In the genomic region with DNA sequence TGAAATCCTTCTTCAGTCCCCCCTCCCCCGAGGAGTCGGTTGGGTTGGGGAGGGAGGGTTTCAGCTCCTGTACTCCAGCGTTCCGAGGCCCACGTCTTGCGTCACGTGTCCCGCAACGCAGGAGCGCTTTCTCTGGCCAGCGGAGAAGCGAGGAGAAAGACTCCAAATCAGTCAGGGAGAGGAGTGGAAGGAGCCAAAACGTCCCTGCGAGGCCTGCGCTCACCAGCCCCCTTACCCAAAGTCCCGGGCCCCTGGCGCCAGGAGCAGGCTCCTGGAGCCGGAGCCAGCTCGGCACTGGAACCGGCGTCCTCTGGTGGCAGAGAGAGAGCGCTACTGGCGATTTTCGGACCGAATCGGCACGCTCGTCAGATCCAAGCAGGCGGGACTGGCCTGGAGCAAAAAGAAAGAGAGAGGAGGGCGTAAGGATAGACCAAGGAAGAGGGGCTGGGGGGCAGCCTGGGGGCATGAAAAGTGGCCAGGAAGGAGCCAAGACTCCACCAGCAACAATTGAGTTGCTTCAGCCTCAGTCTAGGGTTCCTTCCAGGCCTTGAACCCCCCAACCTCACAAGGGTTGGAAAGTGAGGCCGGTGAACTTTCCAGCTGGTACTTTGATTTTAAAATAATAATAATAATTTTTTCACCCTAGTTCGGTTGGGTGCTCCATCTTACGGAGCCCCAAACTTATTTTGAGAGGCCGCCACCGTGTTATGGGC, we compare ENCODE assay signal across 8 cellular contexts. TPM values are rescaled to one million over a fixed set of nuclear protein-coding genes. Genes with fewer than 3 reads are reported as not detected.
DNase-seq lines count a peak whose midpoint lies in the region; ATAC-seq and TF ChIP-seq lines count a peak whose summit lies in the region.

GNAS (plus strand) TSS at position 158 of the 713 bp plus-strand sequence.

- TF ChIP-seq POLR2A in lower leg skin (IDR thresholded peaks at IDR 0.05) = no peak

- H3K4me1 Mint-ChIP-seq in activated CD4-positive, alpha-beta T cell treated with anti-CD3 and anti-CD28 coated beads, Interleukin-2, amount 10 ng/mL, durations not matched to agents 7 days and 5 days = peaks cover 40% of the 10 kb centered on the region

- H3K36me3 Mint-ChIP-seq in activated CD4-positive, alpha-beta T cell treated with anti-CD3 and anti-CD28 coated beads, Interleukin-2, amount 10 ng/mL, durations not matched to agents 7 days and 5 days (ENCODE audit: low read depth) = no peaks in the 10 kb centered on the region

- H3K4me3 Mint-ChIP-seq in activated CD4-positive, alpha-beta T cell treated with anti-CD3 and anti-CD28 coated beads, Interleukin-2, amount 10 ng/mL, durations not matched to agents 7 days and 5 days = peak within 1 kb of the TSS; percentile 85

- H3K27me3 Mint-ChIP-seq in activated CD4-positive, alpha-beta T cell treated with anti-CD3 and anti-CD28 coated beads, Interleukin-2, amount 10 ng/mL, durations not matched to agents 7 days and 5 days = peaks cover 62% of the 10 kb centered on the region

- ATAC-seq in HG03565 (IDR thresholded peaks at IDR 0.05; ENCODE audit: unreplicated experiment) = no peak

- CTCF ChIA-PET in activated CD4-positive, alpha-beta T cell treated with anti-CD3 and anti-CD28 coated beads, Interleukin-2, amount 10 ng/mL, durations not matched to agents 7 days and 5 days (lab: Charles Lee) = interaction anchor here (0.9 to 3.2 kb wide), 4 partner anchors 15 to 202 kb away, joined by 3 to 19 read pairs (median 3); partner anchors contain the start of gene STX16

- no peak for DNase-seq in AG09319 (ENCODE audit: extremely low read depth, low read depth)
- peak; percentile 66 for DNase-seq in HK-2 (ENCODE audit: unreplicated experiment)
- DNase-seq in activated CD4-positive, alpha-beta T cell treated with anti-CD3 and anti-CD28 coated beads, Interleukin-2, amount 10 ng/mL, durations not matched to agents 7 days and 5 days = peak; percentile 60
- peak; percentile 35 for DNase-seq in effector CD4-positive, alpha-beta T cell
- no peak for DNase-seq in lower leg skin (ENCODE audit: low spot score in 2 of 2)
- peak; percentile 56 to 58 for DNase-seq in stimulated activated CD4-positive, alpha-beta T cell treated with anti-CD3 and anti-CD28 coated beads, Interleukin-4, amount 100 ng/mL, for 48 hours (ENCODE audit: low read depth in 2 of 2)
- DNase-seq in NCI-H524 treated with DMSO at 0.1 percent for 48 hours (lab: John Stamatoyannopoulos, UW) = no peak

- H3K4me3 ChIP-seq in lower leg skin (ENCODE audit: low read depth, poor library complexity, severe bottlenecking) = peak within 1 kb of the TSS; percentile 6

- POLR2A ChIA-PET in activated CD4-positive, alpha-beta T cell treated with anti-CD3 and anti-CD28 coated beads, Interleukin-2, amount 10 ng/mL, durations not matched to agents 7 days and 5 days (lab: Charles Lee) = interaction anchor here (0.6 kb wide), 1 partner anchor 240 kb away, joined by 5 read pairs; no protein-coding TSS in a partner anchor

- intact Hi-C loops in lower leg skin (cut with DNase I; ENCODE audit: low total_unique reads) = loop anchor here (10.0 kb wide), 1 partner anchor 618 kb away; no protein-coding TSS in a partner anchor

- H3K9me3 Mint-ChIP-seq in activated CD4-positive, alpha-beta T cell treated with anti-CD3 and anti-CD28 coated beads, Interleukin-2, amount 10 ng/mL, durations not matched to agents 7 days and 5 days = no peaks in the 10 kb centered on the region

- WGBS in lower leg skin, 2 donors = 35 to 44% methylated on average over 31 to 33 of the region's 35 CpGs

- peak; percentile 70 for TF ChIP-seq CTCF in AG09319 (IDR thresholded peaks at IDR 0.05; ENCODE audit: low read depth, low read length)
- no peak for TF ChIP-seq CTCF in lower leg skin (IDR thresholded peaks at IDR 0.05)

- no peak within 1 kb of the TSS for H3K27ac Mint-ChIP-seq in activated CD4-positive, alpha-beta T cell treated with anti-CD3 and anti-CD28 coated beads, Interleukin-2, amount 10 ng/mL, durations not matched to agents 7 days and 5 days

RNA-seq across cellular contexts. Expression of gene GNAS, which starts in this region (rescaled TPM):
- total RNA-seq in activated CD4-positive, alpha-beta T cell treated with anti-CD3 and anti-CD28 coated beads, Interleukin-2, amount 10 ng/mL, durations not matched to agents 7 days and 5 days = 1,000 to 10,000 TPM; 1,022 to 1,326 TPM
- 100 to 1,000 TPM; 335 to 473 (median 391) TPM for total RNA-seq in lower leg skin

Comparison
In these comparisons a context has a peak if more than half of its experiments do, and no peak if none do; other contexts are left out.
1. DNase-seq: peak in HK-2 (single experiment), activated CD4-positive, alpha-beta T cell treated with anti-CD3 and anti-CD28 coated beads, Interleukin-2, amount 10 ng/mL, durations not matched to agents 7 days and 5 days (single experiment), effector CD4-positive, alpha-beta T cell (single experiment) and stimulated activated CD4-positive, alpha-beta T cell treated with anti-CD3 and anti-CD28 coated beads, Interleukin-4, amount 100 ng/mL, for 48 hours (2 of 2); none in AG09319 (single experiment), lower leg skin (0 of 2) and NCI-H524 treated with DMSO at 0.1 percent for 48 hours (single experiment).